In genomic region chr20:51318058-51318960, GRCh38 we compare ENCODE assay signal across 8 cellular contexts.
DNase-seq lines count a peak whose midpoint lies in the region; ATAC-seq and TF ChIP-seq lines count a peak whose summit lies in the region.

No MANE protein-coding gene starts in this region.

- no peaks in the 10 kb centered on the region for H3K36me3 ChIP-seq in CD4-positive, alpha-beta memory T cell (ENCODE audit: insufficient read depth, low read length)
- no peaks in the 10 kb centered on the region for H3K36me3 ChIP-seq in mammary epithelial cell (ENCODE audit: insufficient read depth, low read length)
- H3K36me3 ChIP-seq in mesenchymal stem cell (ENCODE audit: control insufficient read depth in 1 of 2, insufficient read depth in 2 of 2, low read depth in 1 of 2, low read length in 2 of 2), result no peaks in the 10 kb centered on the region
- H3K36me3 ChIP-seq in testis (ENCODE audit: low read depth, missing control alignments), result no peaks in the 10 kb centered on the region

- H3K27ac Mint-ChIP-seq in CD4-positive, alpha-beta memory T cell, result peak overlapping the region in 2 of 7 donors; percentile 34 to 36
- no peak overlapping the region for H3K27ac Mint-ChIP-seq in IgD-negative memory B cell

- POLR2A ChIA-PET in CD4-positive, alpha-beta memory T cell (lab: Charles Lee; ENCODE audit: partially characterized antibody), result no interaction called here

- in situ Hi-C loops in mammary epithelial cell (cut with MboI; ENCODE audit: low sequenced_read_pairs in 2 of 2), result no loop called here

- H2BK120ac ChIP-seq in mesenchymal stem cell (ENCODE audit: low read depth, low read length), result no peak overlapping the region

- peak overlapping the region; percentile 25 for H4K91ac ChIP-seq in mesenchymal stem cell (ENCODE audit: low read length)

- no peaks in the 10 kb centered on the region for H4K20me1 ChIP-seq in mammary epithelial cell (ENCODE audit: insufficient read depth, low read length)

- peaks cover 4 to 10% of the 10 kb centered on the region in 2 donors for H3K27me3 Mint-ChIP-seq in CD4-positive, alpha-beta memory T cell
- H3K27me3 Mint-ChIP-seq in IgD-negative memory B cell, result peaks cover 4% of the 10 kb centered on the region

- H3K79me2 ChIP-seq in mammary epithelial cell (ENCODE audit: insufficient read depth, low read length), result no peaks in the 10 kb centered on the region

- no peak overlapping the region for H3K4me3 ChIP-seq in CD4-positive, alpha-beta memory T cell (ENCODE audit: low read length in 2 of 2)
- no peak overlapping the region for H3K4me3 ChIP-seq in mammary epithelial cell (replicated peaks in 1 of 3; ENCODE audit: insufficient read depth in 1 of 3, low read depth in 2 of 3, low read length in 3 of 3)
- no peak overlapping the region for H3K4me3 ChIP-seq in mesenchymal stem cell (ENCODE audit: insufficient read depth in 1 of 2, low read depth in 1 of 2, low read length in 2 of 2)
- peak overlapping the region; percentile 19 to 41 for H3K4me3 ChIP-seq in testis

- peaks cover 0 to 5% (median 3%) of the 10 kb centered on the region in 8 donors for H3K9me3 Mint-ChIP-seq in CD4-positive, alpha-beta memory T cell
- peaks cover 2 to 8% (median 6%) of the 10 kb centered on the region in 3 donors for H3K9me3 Mint-ChIP-seq in IgD-negative memory B cell

- peaks cover 0 to 5% (median 1%) of the 10 kb centered on the region in 4 donors for H3K4me1 Mint-ChIP-seq in CD4-positive, alpha-beta memory T cell
- peaks cover 0 to 2% (median 0%) of the 10 kb centered on the region in 3 donors for H3K4me1 Mint-ChIP-seq in IgD-negative memory B cell

- H2BK12ac ChIP-seq in mesenchymal stem cell (ENCODE audit: low read length in 2 of 2), result peak overlapping the region in 1 of 2 experiments; percentile 18

- no peak overlapping the region for H3K18ac ChIP-seq in mesenchymal stem cell (ENCODE audit: low read depth in 1 of 2, low read length in 2 of 2)

- peaks cover 0 to 4% of the 10 kb centered on the region in 2 donors for H3K36me3 Mint-ChIP-seq in CD4-positive, alpha-beta memory T cell
- H3K36me3 Mint-ChIP-seq in IgD-negative memory B cell, result no peaks in the 10 kb centered on the region

- dilution Hi-C loops in mammary epithelial cell (cut with HindIII; ENCODE audit: low sequenced_read_pairs), result loop anchor here (25.0 kb wide), 1 partner anchor 531 kb away; the partner anchor contains the start of gene BCAS4

- DNase-seq in CD4-positive, alpha-beta memory T cell, result peak; percentile 16 to 49 (median 24)
- DNase-seq in mammary epithelial cell, result no peak
- no peak for DNase-seq in mesenchymal stem cell
- DNase-seq in testis, result peak; percentile 87

- ATAC-seq in HG03025 (IDR thresholded peaks at IDR 0.05; ENCODE audit: low FRiP score, unreplicated experiment) (no peak), GM21528 (IDR thresholded peaks at IDR 0.05; ENCODE audit: low FRiP score, unreplicated experiment) (no peak)

- H3K23ac ChIP-seq in mesenchymal stem cell (ENCODE audit: low read length in 2 of 2), result no peak overlapping the region

- H3K4me1 ChIP-seq in CD4-positive, alpha-beta memory T cell (ENCODE audit: insufficient read depth, low read length), result no peaks in the 10 kb centered on the region
- H3K4me1 ChIP-seq in mammary epithelial cell (ENCODE audit: insufficient read depth, low read length), result no peaks in the 10 kb centered on the region
- H3K4me1 ChIP-seq in mesenchymal stem cell (ENCODE audit: control insufficient read depth, insufficient read depth, low read depth, low read length), result peaks cover 8% of the 10 kb centered on the region
- no peaks in the 10 kb centered on the region for H3K4me1 ChIP-seq in testis

- no peak overlapping the region for H3K14ac ChIP-seq in mesenchymal stem cell (ENCODE audit: low read length in 2 of 2)

- TF ChIP-seq CTCF in VCaP (conservative IDR thresholded peaks at IDR 0.05) (peak; percentile 68), mammary epithelial cell (conservative IDR thresholded peaks at IDR 0.05 in 1 of 2, IDR thresholded peaks at IDR 0.05 in 1 of 2; ENCODE audit: extremely low read depth in 1 of 2, insufficient read depth in 1 of 2, low read depth in 1 of 2, low read length in 2 of 2) (peak; percentile 37 to 50), testis (IDR thresholded peaks at IDR 0.05) (peak; percentile 41 to 70 (median 49))

- BruUV-seq in mammary epithelial cell (replicated peaks; lab: Mats Ljungman, UMichigan), result no TSS peak

- no peak overlapping the region for H2BK15ac ChIP-seq in mesenchymal stem cell (ENCODE audit: low read depth, poor library complexity, severe bottlenecking)

- H3K9ac ChIP-seq in mammary epithelial cell (ENCODE audit: insufficient read depth, low read length) (no peak overlapping the region), mesenchymal stem cell (ENCODE audit: low read length) (no peak overlapping the region)

- no peak overlapping the region for H3K4me2 ChIP-seq in mammary epithelial cell (ENCODE audit: insufficient read depth, low read depth, low read length)
- no peak overlapping the region for H3K4me2 ChIP-seq in mesenchymal stem cell (ENCODE audit: low read length, poor library complexity, severe bottlenecking)

- no peak for TF ChIP-seq POLR2A in testis (IDR thresholded peaks at IDR 0.05)

- no peaks in the 10 kb centered on the region for H3K79me1 ChIP-seq in mesenchymal stem cell (replicated peaks; ENCODE audit: low read length, poor library complexity, severe bottlenecking)

- H3K27ac ChIP-seq in CD4-positive, alpha-beta memory T cell (ENCODE audit: low read depth, low read length), result no peak overlapping the region
- no peak overlapping the region for H3K27ac ChIP-seq in VCaP
- H3K27ac ChIP-seq in mammary epithelial cell (ENCODE audit: insufficient read depth, low read depth, low read length), result no peak overlapping the region
- H3K27ac ChIP-seq in mesenchymal stem cell (ENCODE audit: low read length, poor library complexity, severe bottlenecking), result no peak overlapping the region
- no peak overlapping the region for H3K27ac ChIP-seq in testis

- CTCF ChIA-PET in CD4-positive, alpha-beta memory T cell (lab: Charles Lee; ENCODE audit: partially characterized antibody), result interaction anchor here (0.9 to 1.9 kb wide), 5 partner anchors 9 to 331 kb away, joined by 3 to 11 read pairs (median 4); no protein-coding TSS in a partner anchor
- CTCF ChIA-PET in mammary epithelial cell (lab: Charles Lee; ENCODE audit: low non-redundant PET), result no interaction called here

- peak overlapping the region in 5 of 8 donors; percentile 47 to 79 (median 63) for H3K4me3 Mint-ChIP-seq in CD4-positive, alpha-beta memory T cell
- peak overlapping the region in 3 of 4 donors; percentile 61 to 78 (median 63) for H3K4me3 Mint-ChIP-seq in IgD-negative memory B cell

- H3K9me3 ChIP-seq in CD4-positive, alpha-beta memory T cell (ENCODE audit: control insufficient read depth in 1 of 2, low read length in 2 of 2), result no peaks in the 10 kb centered on the region
- H3K9me3 ChIP-seq in mammary epithelial cell (replicated peaks; ENCODE audit: insufficient read depth, low read length), result no peaks in the 10 kb centered on the region
- H3K9me3 ChIP-seq in mesenchymal stem cell (ENCODE audit: control insufficient read depth, low read length), result peaks cover 2% of the 10 kb centered on the region
- no peaks in the 10 kb centered on the region for H3K9me3 ChIP-seq in testis

- no peak overlapping the region for H2AFZ ChIP-seq in mammary epithelial cell (ENCODE audit: low read depth, low read length)
- no peak overlapping the region for H2AFZ ChIP-seq in mesenchymal stem cell (ENCODE audit: low read depth, low read length)

- 65% methylated on average over 27 of the region's 27 CpGs for WGBS in mammary epithelial cell (ENCODE audit: low coverage, missing lambda C conversion rate)
- WGBS in mesenchymal stem cell, result 66% methylated on average over 27 of the region's 27 CpGs
- WGBS in testis, 2 donors, result 40 to 52% methylated on average over 13 to 27 of the region's 27 CpGs

- no peak overlapping the region for H3K4ac ChIP-seq in mesenchymal stem cell (ENCODE audit: low read depth in 1 of 2, low read length in 2 of 2)

- no peak overlapping the region for H4K8ac ChIP-seq in mesenchymal stem cell (ENCODE audit: low read length)

- no peaks in the 10 kb centered on the region for H3K27me3 ChIP-seq in CD4-positive, alpha-beta memory T cell (ENCODE audit: insufficient read depth, low read length)
- H3K27me3 ChIP-seq in mammary epithelial cell (ENCODE audit: insufficient read depth, low read length), result no peaks in the 10 kb centered on the region
- H3K27me3 ChIP-seq in mesenchymal stem cell (ENCODE audit: control insufficient read depth in 1 of 2, insufficient read depth in 1 of 2, low read length in 2 of 2), result no peaks in the 10 kb centered on the region
- H3K27me3 ChIP-seq in testis, result no peaks in the 10 kb centered on the region

- intact Hi-C loops in CD4-positive, alpha-beta memory T cell (cut with micrococcal nuclease), result no loop called here
- intact Hi-C loops in mammary epithelial cell (cut with micrococcal nuclease) (no loop called here), testis (cut with DNase I; ENCODE audit: low total_unique reads) (no loop called here)

- H2AK5ac ChIP-seq in mesenchymal stem cell (ENCODE audit: low read length, severe bottlenecking), result no peak overlapping the region

- no peak overlapping the region for H2BK5ac ChIP-seq in mesenchymal stem cell (ENCODE audit: low read depth, low read length, poor library complexity, severe bottlenecking)

Comparison
In these comparisons a context has a peak if more than half of its experiments do, and no peak if none do; other contexts are left out.
1. DNase-seq: peak in CD4-positive, alpha-beta memory T cell (5 of 5) and testis (single experiment); none in mammary epithelial cell (single experiment) and mesenchymal stem cell (single experiment).
2. H3K4me3 ChIP-seq: peak in testis (2 of 2); none in CD4-positive, alpha-beta memory T cell (0 of 2), mammary epithelial cell (0 of 3) and mesenchymal stem cell (0 of 2).
3. Peak in every context shown above with its lines, with median percentiles within 50 percentile points of each other: CTCF ChIP-seq.